Comparison of ENCODE assay signal across 6 cellular contexts in genomic region chr12:100078777-100079176, GRCh38.
DNase-seq lines count a peak whose midpoint lies in the region; ATAC-seq, FAIRE-seq and TF ChIP-seq lines count a peak whose summit lies in the region.
"Not testable (repeated sequence)": the region's sequence is repeated elsewhere in the genome, so short reads cannot be mapped to it uniquely, and the experiment has no call there.

No MANE protein-coding gene starts in this region.

- POLR2A ChIA-PET in WTC11 (lab: Charles Lee), result not testable (repeated sequence)
- POLR2A ChIA-PET in K562 (lab: Yijun Ruan, JAX), result interaction anchor here (0.6 kb wide), 1 partner anchor 433 kb away, joined by 3 read pairs; no protein-coding TSS in a partner anchor

- not testable (repeated sequence) for H3K4me1 Mint-ChIP-seq in GM23338; WTC11; activated T-helper 17 cell treated with anti-CD3 and anti-CD28 coated beads, Interleukin-2, amount 50 U/mL, for 72 hours; endodermal cell; endothelial cell (ENCODE audit: unreplicated experiment)

- not testable (repeated sequence) for H3K79me2 ChIP-seq in GM23338 (replicated peaks; ENCODE audit: insufficient read depth); K562 (ENCODE audit: control insufficient read depth, insufficient read depth, low read length)

- not testable (repeated sequence) for TF ChIP-seq EP300 in K562 (IDR thresholded peaks at IDR 0.05; ENCODE audit: low read length)

- not testable (repeated sequence) for H3K4me2 ChIP-seq in GM23338; K562 (ENCODE audit: insufficient read depth, low read length)

- peaks cover 63% of the 10 kb centered on the region for H3K36me3 Mint-ChIP-seq in GM23338 (ENCODE audit: low read depth)
- H3K36me3 Mint-ChIP-seq in WTC11, result peaks cover 56% of the 10 kb centered on the region
- H3K36me3 Mint-ChIP-seq in activated T-helper 17 cell treated with anti-CD3 and anti-CD28 coated beads, Interleukin-2, amount 50 U/mL, for 72 hours (ENCODE audit: low read depth), result peaks cover 99% of the 10 kb centered on the region
- H3K36me3 Mint-ChIP-seq in endodermal cell (ENCODE audit: low read depth), result peaks cover 82% of the 10 kb centered on the region
- H3K36me3 Mint-ChIP-seq in endothelial cell (ENCODE audit: low read depth, unreplicated experiment), result peaks cover 38% of the 10 kb centered on the region

- peaks cover 35% of the 10 kb centered on the region for H3K36me3 ChIP-seq in GM23338 (ENCODE audit: insufficient read depth)
- H3K36me3 ChIP-seq in K562 (ENCODE audit: control insufficient read depth, insufficient read depth, low read length), result peaks cover 12% of the 10 kb centered on the region; the same call in 1 of the 3 replicates
- peaks cover 84% of the 10 kb centered on the region for H3K36me3 ChIP-seq in endodermal cell (ENCODE audit: control insufficient read depth, insufficient read depth, low read length)

- H3K27me3 Mint-ChIP-seq in GM23338 (ENCODE audit: insufficient read depth, low read depth, poor library complexity); WTC11 (ENCODE audit: low read depth); activated T-helper 17 cell treated with anti-CD3 and anti-CD28 coated beads, Interleukin-2, amount 50 U/mL, for 72 hours; endodermal cell (ENCODE audit: insufficient read depth); endothelial cell (ENCODE audit: unreplicated experiment): not testable (repeated sequence)

- not testable (repeated sequence) for H4K20me1 ChIP-seq in GM23338 (replicated peaks; ENCODE audit: insufficient read depth); K562 (replicated peaks; ENCODE audit: control insufficient read depth, insufficient read depth, low read length)

- TF ChIP-seq RAD21 in K562 (CRISPR knock-in tag; conservative IDR thresholded peaks at IDR 0.05 in 1 of 2, IDR thresholded peaks at IDR 0.05 in 1 of 2), result not testable (repeated sequence)

- H3K4me1 ChIP-seq in GM23338 (ENCODE audit: insufficient read depth); K562 (replicated peaks in 1 of 2; ENCODE audit: control insufficient read depth in 2 of 2, insufficient read depth in 2 of 2, low read length in 2 of 2); endodermal cell (ENCODE audit: control insufficient read depth, insufficient read depth, low read length): not testable (repeated sequence)

- H3K27ac Mint-ChIP-seq in GM23338; endodermal cell; endothelial cell (ENCODE audit: unreplicated experiment): not testable (repeated sequence)
- H3K27ac Mint-ChIP-seq in WTC11, result peak overlapping the region; percentile 10; the same call in 1 of the 2 replicates
- H3K27ac Mint-ChIP-seq in activated T-helper 17 cell treated with anti-CD3 and anti-CD28 coated beads, Interleukin-2, amount 50 U/mL, for 72 hours, result peak overlapping the region; percentile 5

- 58% methylated on average over 3 of the region's 3 CpGs for WGBS in K562 (ENCODE audit: insufficient coverage, low coverage, missing lambda C conversion rate)
- WGBS in endodermal cell (ENCODE audit: insufficient coverage in 1 of 2, insufficient read length in 1 of 2), 2 experiments, result 88 to 94% methylated on average over 2 to 3 of the region's 3 CpGs

- H3K4me3 ChIP-seq in GM23338, K562: not testable (repeated sequence)
- H3K4me3 ChIP-seq in endodermal cell (ENCODE audit: low read length), result peak overlapping the region; percentile 20

- H3K9me1 ChIP-seq in K562 (ENCODE audit: control insufficient read depth, insufficient read depth, low read length), result not testable (repeated sequence)

- CTCF ChIA-PET in WTC11 (lab: Charles Lee); K562 (lab: Yijun Ruan, JAX; ENCODE audit: low intra/inter-chr PET ratio): not testable (repeated sequence)

- not testable (repeated sequence) for H3K27me3 ChIP-seq in GM23338 (ENCODE audit: insufficient read depth); K562 (ENCODE audit: control insufficient read depth in 2 of 2, insufficient read depth in 2 of 2, low read length in 2 of 2); endodermal cell (ENCODE audit: control insufficient read depth, insufficient read depth, low read length, poor library complexity, severe bottlenecking)

- not testable (repeated sequence) for H3F3A ChIP-seq in GM23338 (replicated peaks; ENCODE audit: low read depth)

- H3K9me3 Mint-ChIP-seq in GM23338 (peaks cover 35% of the 10 kb centered on the region), WTC11 (peaks cover 44% of the 10 kb centered on the region), endodermal cell (peaks cover 50% of the 10 kb centered on the region)
- not testable (repeated sequence) for H3K9me3 Mint-ChIP-seq in activated T-helper 17 cell treated with anti-CD3 and anti-CD28 coated beads, Interleukin-2, amount 50 U/mL, for 72 hours; endothelial cell (ENCODE audit: unreplicated experiment)

- TF ChIP-seq CTCF in GM23338 (conservative IDR thresholded peaks at IDR 0.05; ENCODE audit: low read depth in 2 of 2); WTC11 (IDR thresholded peaks at IDR 0.05); K562 (IDR thresholded peaks at IDR 0.05 in 2 of 3, conservative IDR thresholded peaks at IDR 0.05 in 1 of 3; ENCODE audit: insufficient read depth in 2 of 3, low read depth in 1 of 3, low read length in 3 of 3); endodermal cell (conservative IDR thresholded peaks at IDR 0.05); endothelial cell (IDR thresholded peaks at IDR 0.05; ENCODE audit: unreplicated experiment): not testable (repeated sequence)

- BruUV-seq in K562 (replicated peaks; lab: Mats Ljungman, UMichigan), result not testable (repeated sequence)

- not testable (repeated sequence) for H3K9ac ChIP-seq in K562 (ENCODE audit: insufficient read depth in 1 of 2, low read depth in 2 of 2, low read length in 2 of 2); endodermal cell (ENCODE audit: extremely low read depth, low read length, poor library complexity, severe bottlenecking)

- in situ Hi-C loops in K562 (cut with MboI), result not testable (repeated sequence)

- H3K9me2 ChIP-seq in GM23338 (ENCODE audit: insufficient read depth), result not testable (repeated sequence)

- H2AFZ ChIP-seq in GM23338; K562 (ENCODE audit: low read depth, low read length): not testable (repeated sequence)

- not testable (repeated sequence) for H3K4me3 Mint-ChIP-seq in GM23338; WTC11; activated T-helper 17 cell treated with anti-CD3 and anti-CD28 coated beads, Interleukin-2, amount 50 U/mL, for 72 hours; endodermal cell
- peak overlapping the region; percentile 8 for H3K4me3 Mint-ChIP-seq in endothelial cell (ENCODE audit: unreplicated experiment)

- peak overlapping the region; percentile 62; the same call in 1 of the 2 replicates for H3K27ac ChIP-seq in GM23338 (ENCODE audit: low read depth)
- H3K27ac ChIP-seq in K562 (ENCODE audit: extremely low read depth, low read depth, low read length); endodermal cell (ENCODE audit: low read depth, low read length): not testable (repeated sequence)

- not testable (repeated sequence) for ATAC-seq in GM23338; WTC11; activated T-helper 17 cell treated with anti-CD3 and anti-CD28 coated beads, Interleukin-2, amount 50 U/mL, for 72 hours (replicated peaks); K562

- FAIRE-seq in K562 (lab: Jason Lieb, UNC), result not testable (repeated sequence)

- intact Hi-C loops in K562 (cut with micrococcal nuclease), result loop anchor here (5.0 kb wide), 1 partner anchor 49 kb away; no protein-coding TSS in a partner anchor

- not testable (repeated sequence) for TF ChIP-seq POLR2A in K562 (conservative IDR thresholded peaks at IDR 0.05)

- not testable (repeated sequence) for DNase-seq in GM23338 (ENCODE audit: low spot score); WTC11 (ENCODE audit: low spot score); K562 (ENCODE audit: extremely low read depth in 1 of 4, low spot score in 3 of 4); endodermal cell; endothelial cell (ENCODE audit: low spot score)

- not testable (repeated sequence) for H3K9me3 ChIP-seq in K562 (replicated peaks; ENCODE audit: control insufficient read depth, insufficient read depth, low read depth, low read length)
- H3K9me3 ChIP-seq in endodermal cell (ENCODE audit: control insufficient read depth, low read length), result peaks cover 70% of the 10 kb centered on the region

TF ChIP-seq in K562, 482 proteins besides CTCF, POLR2A, EP300 and RAD21:
- peak; percentile 90 for TF ChIP-seq ZNF431 (CRISPR knock-in tag; IDR thresholded peaks at IDR 0.05)
